1 cellular context compared by ENCODE assay signal in the genomic region with DNA sequence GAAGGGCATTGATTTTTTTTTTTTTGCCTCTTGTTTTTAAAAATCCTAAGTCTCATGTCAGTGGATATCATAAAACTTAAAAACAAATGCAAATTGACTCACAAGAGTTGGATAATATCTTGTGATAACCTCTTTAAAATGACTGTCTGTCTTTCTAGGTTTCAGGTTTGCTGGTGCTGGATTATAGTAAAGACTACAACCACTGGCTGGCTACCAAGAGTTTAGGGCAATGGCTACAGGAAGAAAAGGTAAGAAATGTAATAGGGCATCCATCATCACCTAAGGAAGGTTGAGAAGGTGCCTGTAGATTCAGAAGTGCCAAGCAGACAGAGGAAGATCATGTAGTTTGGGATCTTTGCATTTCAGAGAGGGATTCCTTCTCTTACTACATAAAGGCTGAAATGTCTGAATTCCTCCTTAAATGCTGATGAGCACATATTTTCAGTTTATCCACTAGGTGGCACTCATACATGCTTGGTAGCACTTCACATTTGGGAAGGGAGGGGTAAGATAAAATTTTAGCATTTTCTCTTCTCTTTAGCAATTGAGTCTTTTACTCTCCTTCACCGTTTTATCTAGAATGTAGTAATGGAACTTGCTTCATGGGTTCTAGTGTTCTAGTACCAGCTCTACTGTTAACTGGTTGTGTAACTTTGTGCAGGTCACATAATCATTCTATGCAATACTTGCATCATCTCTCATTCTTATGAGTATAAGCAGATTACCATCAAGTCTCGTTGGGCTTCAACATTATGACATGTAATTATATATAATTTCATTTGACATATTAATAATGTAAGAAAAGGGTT.
TF ChIP-seq lines count a peak whose summit lies in the region.

No MANE protein-coding gene starts in this region.

TF ChIP-seq in HepG2, 621 proteins besides CTCF, POLR2A, EP300 and RAD21 (continued from another document and continues in another):
- TF ChIP-seq PRMT3 (CRISPR knock-in tag; IDR thresholded peaks at IDR 0.05; ENCODE audit: borderline replicate concordance, low read depth), result no peak
- TF ChIP-seq, protein P1, sequence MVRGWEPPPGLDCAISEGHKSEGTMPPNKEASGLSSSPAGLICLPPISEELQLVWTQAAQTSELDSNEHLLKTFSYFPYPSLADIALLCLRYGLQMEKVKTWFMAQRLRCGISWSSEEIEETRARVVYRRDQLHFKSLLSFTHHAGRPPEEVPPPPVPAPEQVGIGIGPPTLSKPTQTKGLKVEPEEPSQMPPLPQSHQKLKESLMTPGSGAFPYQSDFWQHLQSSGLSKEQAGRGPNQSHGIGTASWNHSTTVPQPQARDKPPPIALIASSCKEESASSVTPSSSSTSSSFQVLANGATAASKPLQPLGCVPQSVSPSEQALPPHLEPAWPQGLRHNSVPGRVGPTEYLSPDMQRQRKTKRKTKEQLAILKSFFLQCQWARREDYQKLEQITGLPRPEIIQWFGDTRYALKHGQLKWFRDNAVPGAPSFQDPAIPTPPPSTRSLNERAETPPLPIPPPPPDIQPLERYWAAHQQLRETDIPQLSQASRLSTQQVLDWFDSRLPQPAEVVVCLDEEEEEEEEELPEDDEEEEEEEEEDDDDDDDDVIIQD (CRISPR knock-in tag; IDR thresholded peaks at IDR 0.05; ENCODE audit: low read depth), result 0 out of 2 replicates have a peak, but pooled peaks have one; percentile 32
- TF ChIP-seq BRCA1 (CRISPR knock-in tag; IDR thresholded peaks at IDR 0.05), result no peak
- peak; percentile 57; the same call in 1 of the 2 replicates for TF ChIP-seq MIXL1 (CRISPR knock-in tag; IDR thresholded peaks at IDR 0.05)
- TF ChIP-seq ASH2L (IDR thresholded peaks at IDR 0.05; ENCODE audit: insufficient read length, low read depth, low read length), result no peak
- no peak for TF ChIP-seq HNF4A (CRISPR knock-in tag; IDR thresholded peaks at IDR 0.05)
- TF ChIP-seq CBX2 (IDR thresholded peaks at IDR 0.05; ENCODE audit: low read depth, low read length), result no peak
- TF ChIP-seq CBX2 (CRISPR knock-in tag; IDR thresholded peaks at IDR 0.05; ENCODE audit: low read depth), result no peak
- no peak for TF ChIP-seq KLF13 (CRISPR knock-in tag; IDR thresholded peaks at IDR 0.05)
- no peak for TF ChIP-seq POGZ (CRISPR knock-in tag; IDR thresholded peaks at IDR 0.05)
- TF ChIP-seq RNF2 (conservative IDR thresholded peaks at IDR 0.05; ENCODE audit: low read depth), result no peak
- TF ChIP-seq, protein P2, sequence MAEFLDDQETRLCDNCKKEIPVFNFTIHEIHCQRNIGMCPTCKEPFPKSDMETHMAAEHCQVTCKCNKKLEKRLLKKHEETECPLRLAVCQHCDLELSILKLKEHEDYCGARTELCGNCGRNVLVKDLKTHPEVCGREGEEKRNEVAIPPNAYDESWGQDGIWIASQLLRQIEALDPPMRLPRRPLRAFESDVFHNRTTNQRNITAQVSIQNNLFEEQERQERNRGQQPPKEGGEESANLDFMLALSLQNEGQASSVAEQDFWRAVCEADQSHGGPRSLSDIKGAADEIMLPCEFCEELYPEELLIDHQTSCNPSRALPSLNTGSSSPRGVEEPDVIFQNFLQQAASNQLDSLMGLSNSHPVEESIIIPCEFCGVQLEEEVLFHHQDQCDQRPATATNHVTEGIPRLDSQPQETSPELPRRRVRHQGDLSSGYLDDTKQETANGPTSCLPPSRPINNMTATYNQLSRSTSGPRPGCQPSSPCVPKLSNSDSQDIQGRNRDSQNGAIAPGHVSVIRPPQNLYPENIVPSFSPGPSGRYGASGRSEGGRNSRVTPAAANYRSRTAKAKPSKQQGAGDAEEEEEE (CRISPR knock-in tag; IDR thresholded peaks at IDR 0.05; ENCODE audit: borderline replicate concordance), result no peak
- TF ChIP-seq EEA1 (CRISPR knock-in tag; IDR thresholded peaks at IDR 0.05; ENCODE audit: borderline replicate concordance), result no peak
- TF ChIP-seq, protein P3, sequence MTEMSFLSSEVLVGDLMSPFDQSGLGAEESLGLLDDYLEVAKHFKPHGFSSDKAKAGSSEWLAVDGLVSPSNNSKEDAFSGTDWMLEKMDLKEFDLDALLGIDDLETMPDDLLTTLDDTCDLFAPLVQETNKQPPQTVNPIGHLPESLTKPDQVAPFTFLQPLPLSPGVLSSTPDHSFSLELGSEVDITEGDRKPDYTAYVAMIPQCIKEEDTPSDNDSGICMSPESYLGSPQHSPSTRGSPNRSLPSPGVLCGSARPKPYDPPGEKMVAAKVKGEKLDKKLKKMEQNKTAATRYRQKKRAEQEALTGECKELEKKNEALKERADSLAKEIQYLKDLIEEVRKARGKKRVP (CRISPR knock-in tag; IDR thresholded peaks at IDR 0.05), result peak in 1 of 2 experiments; percentile 88; a peak in 2 of 4 replicates
- no peak for TF ChIP-seq PRPF4 (IDR thresholded peaks at IDR 0.05; ENCODE audit: low read depth, low read length, poor library complexity, severe bottlenecking)
- TF ChIP-seq RCOR2 (CRISPR knock-in tag; IDR thresholded peaks at IDR 0.05), result no peak
- no peak for TF ChIP-seq TCF7 (IDR thresholded peaks at IDR 0.05; ENCODE audit: low read depth)
- peak; percentile 37; the same call in 1 of the 2 replicates for TF ChIP-seq GATAD2A (CRISPR knock-in tag; IDR thresholded peaks at IDR 0.05)
- TF ChIP-seq ELF3 (CRISPR knock-in tag; IDR thresholded peaks at IDR 0.05), result no peak
- no peak for TF ChIP-seq ZSCAN30 (CRISPR knock-in tag; IDR thresholded peaks at IDR 0.05)
- no peak for TF ChIP-seq SRSF4 (IDR thresholded peaks at IDR 0.05; ENCODE audit: low read depth, low read length, poor library complexity, severe bottlenecking)
- TF ChIP-seq ZNF703 (CRISPR knock-in tag; IDR thresholded peaks at IDR 0.05; ENCODE audit: borderline replicate concordance), result no peak
- no peak for TF ChIP-seq ZNF790 (CRISPR knock-in tag; IDR thresholded peaks at IDR 0.05; ENCODE audit: borderline replicate concordance)
- no peak for TF ChIP-seq KDM4B (CRISPR knock-in tag; IDR thresholded peaks at IDR 0.05)
- TF ChIP-seq, protein P4, sequence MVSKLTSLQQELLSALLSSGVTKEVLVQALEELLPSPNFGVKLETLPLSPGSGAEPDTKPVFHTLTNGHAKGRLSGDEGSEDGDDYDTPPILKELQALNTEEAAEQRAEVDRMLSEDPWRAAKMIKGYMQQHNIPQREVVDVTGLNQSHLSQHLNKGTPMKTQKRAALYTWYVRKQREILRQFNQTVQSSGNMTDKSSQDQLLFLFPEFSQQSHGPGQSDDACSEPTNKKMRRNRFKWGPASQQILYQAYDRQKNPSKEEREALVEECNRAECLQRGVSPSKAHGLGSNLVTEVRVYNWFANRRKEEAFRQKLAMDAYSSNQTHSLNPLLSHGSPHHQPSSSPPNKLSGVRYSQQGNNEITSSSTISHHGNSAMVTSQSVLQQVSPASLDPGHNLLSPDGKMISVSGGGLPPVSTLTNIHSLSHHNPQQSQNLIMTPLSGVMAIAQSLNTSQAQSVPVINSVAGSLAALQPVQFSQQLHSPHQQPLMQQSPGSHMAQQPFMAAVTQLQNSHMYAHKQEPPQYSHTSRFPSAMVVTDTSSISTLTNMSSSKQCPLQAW (CRISPR knock-in tag; IDR thresholded peaks at IDR 0.05), result no peak
- TF ChIP-seq, protein P5, sequence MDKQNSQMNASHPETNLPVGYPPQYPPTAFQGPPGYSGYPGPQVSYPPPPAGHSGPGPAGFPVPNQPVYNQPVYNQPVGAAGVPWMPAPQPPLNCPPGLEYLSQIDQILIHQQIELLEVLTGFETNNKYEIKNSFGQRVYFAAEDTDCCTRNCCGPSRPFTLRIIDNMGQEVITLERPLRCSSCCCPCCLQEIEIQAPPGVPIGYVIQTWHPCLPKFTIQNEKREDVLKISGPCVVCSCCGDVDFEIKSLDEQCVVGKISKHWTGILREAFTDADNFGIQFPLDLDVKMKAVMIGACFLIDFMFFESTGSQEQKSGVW (CRISPR knock-in tag; IDR thresholded peaks at IDR 0.05; ENCODE audit: borderline replicate concordance), result no peak
- TF ChIP-seq, protein P6, sequence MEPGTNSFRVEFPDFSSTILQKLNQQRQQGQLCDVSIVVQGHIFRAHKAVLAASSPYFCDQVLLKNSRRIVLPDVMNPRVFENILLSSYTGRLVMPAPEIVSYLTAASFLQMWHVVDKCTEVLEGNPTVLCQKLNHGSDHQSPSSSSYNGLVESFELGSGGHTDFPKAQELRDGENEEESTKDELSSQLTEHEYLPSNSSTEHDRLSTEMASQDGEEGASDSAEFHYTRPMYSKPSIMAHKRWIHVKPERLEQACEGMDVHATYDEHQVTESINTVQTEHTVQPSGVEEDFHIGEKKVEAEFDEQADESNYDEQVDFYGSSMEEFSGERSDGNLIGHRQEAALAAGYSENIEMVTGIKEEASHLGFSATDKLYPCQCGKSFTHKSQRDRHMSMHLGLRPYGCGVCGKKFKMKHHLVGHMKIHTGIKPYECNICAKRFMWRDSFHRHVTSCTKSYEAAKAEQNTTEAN (CRISPR knock-in tag; conservative IDR thresholded peaks at IDR 0.05), result no peak
- TF ChIP-seq, protein P7, sequence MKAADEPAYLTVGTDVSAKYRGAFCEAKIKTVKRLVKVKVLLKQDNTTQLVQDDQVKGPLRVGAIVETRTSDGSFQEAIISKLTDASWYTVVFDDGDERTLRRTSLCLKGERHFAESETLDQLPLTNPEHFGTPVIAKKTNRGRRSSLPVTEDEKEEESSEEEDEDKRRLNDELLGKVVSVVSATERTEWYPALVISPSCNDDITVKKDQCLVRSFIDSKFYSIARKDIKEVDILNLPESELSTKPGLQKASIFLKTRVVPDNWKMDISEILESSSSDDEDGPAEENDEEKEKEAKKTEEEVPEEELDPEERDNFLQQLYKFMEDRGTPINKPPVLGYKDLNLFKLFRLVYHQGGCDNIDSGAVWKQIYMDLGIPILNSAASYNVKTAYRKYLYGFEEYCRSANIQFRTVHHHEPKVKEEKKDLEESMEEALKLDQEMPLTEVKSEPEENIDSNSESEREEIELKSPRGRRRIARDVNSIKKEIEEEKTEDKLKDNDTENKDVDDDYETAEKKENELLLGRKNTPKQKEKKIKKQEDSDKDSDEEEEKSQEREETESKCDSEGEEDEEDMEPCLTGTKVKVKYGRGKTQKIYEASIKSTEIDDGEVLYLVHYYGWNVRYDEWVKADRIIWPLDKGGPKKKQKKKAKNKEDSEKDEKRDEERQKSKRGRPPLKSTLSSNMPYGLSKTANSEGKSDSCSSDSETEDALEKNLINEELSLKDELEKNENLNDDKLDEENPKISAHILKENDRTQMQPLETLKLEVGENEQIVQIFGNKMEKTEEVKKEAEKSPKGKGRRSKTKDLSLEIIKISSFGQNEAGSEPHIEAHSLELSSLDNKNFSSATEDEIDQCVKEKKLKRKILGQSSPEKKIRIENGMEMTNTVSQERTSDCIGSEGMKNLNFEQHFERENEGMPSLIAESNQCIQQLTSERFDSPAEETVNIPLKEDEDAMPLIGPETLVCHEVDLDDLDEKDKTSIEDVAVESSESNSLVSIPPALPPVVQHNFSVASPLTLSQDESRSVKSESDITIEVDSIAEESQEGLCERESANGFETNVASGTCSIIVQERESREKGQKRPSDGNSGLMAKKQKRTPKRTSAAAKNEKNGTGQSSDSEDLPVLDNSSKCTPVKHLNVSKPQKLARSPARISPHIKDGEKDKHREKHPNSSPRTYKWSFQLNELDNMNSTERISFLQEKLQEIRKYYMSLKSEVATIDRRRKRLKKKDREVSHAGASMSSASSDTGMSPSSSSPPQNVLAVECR (CRISPR knock-in tag; IDR thresholded peaks at IDR 0.05; ENCODE audit: borderline replicate concordance), result no peak
- TF ChIP-seq ZNF33A (CRISPR knock-in tag; IDR thresholded peaks at IDR 0.05; ENCODE audit: borderline replicate concordance), result no peak
- TF ChIP-seq, protein P8, sequence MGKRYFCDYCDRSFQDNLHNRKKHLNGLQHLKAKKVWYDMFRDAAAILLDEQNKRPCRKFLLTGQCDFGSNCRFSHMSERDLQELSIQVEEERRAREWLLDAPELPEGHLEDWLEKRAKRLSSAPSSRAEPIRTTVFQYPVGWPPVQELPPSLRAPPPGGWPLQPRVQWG (CRISPR knock-in tag; IDR thresholded peaks at IDR 0.05; ENCODE audit: borderline replicate concordance, low read depth), result no peak
- TF ChIP-seq, protein P9, sequence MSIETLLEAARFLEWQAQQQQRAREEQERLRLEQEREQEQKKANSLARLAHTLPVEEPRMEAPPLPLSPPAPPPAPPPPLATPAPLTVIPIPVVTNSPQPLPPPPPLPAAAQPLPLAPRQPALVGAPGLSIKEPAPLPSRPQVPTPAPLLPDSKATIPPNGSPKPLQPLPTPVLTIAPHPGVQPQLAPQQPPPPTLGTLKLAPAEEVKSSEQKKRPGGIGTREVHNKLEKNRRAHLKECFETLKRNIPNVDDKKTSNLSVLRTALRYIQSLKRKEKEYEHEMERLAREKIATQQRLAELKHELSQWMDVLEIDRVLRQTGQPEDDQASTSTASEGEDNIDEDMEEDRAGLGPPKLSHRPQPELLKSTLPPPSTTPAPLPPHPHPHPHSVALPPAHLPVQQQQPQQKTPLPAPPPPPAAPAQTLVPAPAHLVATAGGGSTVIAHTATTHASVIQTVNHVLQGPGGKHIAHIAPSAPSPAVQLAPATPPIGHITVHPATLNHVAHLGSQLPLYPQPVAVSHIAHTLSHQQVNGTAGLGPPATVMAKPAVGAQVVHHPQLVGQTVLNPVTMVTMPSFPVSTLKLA (IDR thresholded peaks at IDR 0.05), result no peak
- TF ChIP-seq MIER2 (CRISPR knock-in tag; IDR thresholded peaks at IDR 0.05), result no peak
- no peak for TF ChIP-seq MED1 (CRISPR knock-in tag; IDR thresholded peaks at IDR 0.05)
- no peak for TF ChIP-seq MBNL3 (CRISPR knock-in tag; conservative IDR thresholded peaks at IDR 0.05)
- TF ChIP-seq, protein P10, sequence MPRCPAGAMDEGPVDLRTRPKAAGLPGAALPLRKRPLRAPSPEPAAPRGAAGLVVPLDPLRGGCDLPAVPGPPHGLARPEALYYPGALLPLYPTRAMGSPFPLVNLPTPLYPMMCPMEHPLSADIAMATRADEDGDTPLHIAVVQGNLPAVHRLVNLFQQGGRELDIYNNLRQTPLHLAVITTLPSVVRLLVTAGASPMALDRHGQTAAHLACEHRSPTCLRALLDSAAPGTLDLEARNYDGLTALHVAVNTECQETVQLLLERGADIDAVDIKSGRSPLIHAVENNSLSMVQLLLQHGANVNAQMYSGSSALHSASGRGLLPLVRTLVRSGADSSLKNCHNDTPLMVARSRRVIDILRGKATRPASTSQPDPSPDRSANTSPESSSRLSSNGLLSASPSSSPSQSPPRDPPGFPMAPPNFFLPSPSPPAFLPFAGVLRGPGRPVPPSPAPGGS (CRISPR knock-in tag; IDR thresholded peaks at IDR 0.05), result no peak
- TF ChIP-seq ZNF326 (CRISPR knock-in tag; IDR thresholded peaks at IDR 0.05; ENCODE audit: borderline replicate concordance), result no peak
- TF ChIP-seq ZNF724P (CRISPR knock-in tag; IDR thresholded peaks at IDR 0.05; ENCODE audit: borderline replicate concordance), result no peak
